In genomic region chr12:132140918-132141841, GRCh38 we compare ENCODE assay signal across 11 cellular contexts.
"Had no signal": no experiment of that assay in that cellular context is flagged by ENCODE, and none has a peak within 500 bp of the region (broad histone marks: within the 10 kb centered on the region; RNA-seq: fewer than 3 reads in every experiment).

No MANE protein-coding gene starts in this region.

- H3K27ac Mint-ChIP-seq: activated naive CD4-positive, alpha-beta T cell treated with anti-CD3 and anti-CD28 coated beads, Interleukin-2, amount 50 U/mL, for 24 hours; neural progenitor cell; stimulated activated effector memory CD8-positive, alpha-beta T cell treated with anti-CD3 and anti-CD28 coated beads, Interleukin-12 subunit alpha, Interleukin-12 subunit beta, amount 100 ng/mL, for 72 hours had no signal

- H3K9me3 Mint-ChIP-seq: activated naive CD4-positive, alpha-beta T cell treated with anti-CD3 and anti-CD28 coated beads, Interleukin-2, amount 50 U/mL, for 24 hours; activated T-cell treated with anti-CD3 and anti-CD28 coated beads, Interleukin-2, amount 50 U/mL, for 24 hours; neural progenitor cell; stimulated activated effector memory CD8-positive, alpha-beta T cell treated with anti-CD3 and anti-CD28 coated beads, Interleukin-12 subunit alpha, Interleukin-12 subunit beta, amount 100 ng/mL, for 72 hours had no signal

- DNase-seq: activated CD4-positive, alpha-beta T cell treated with anti-CD3 and anti-CD28 coated beads for 1 hour; activated CD4-positive, alpha-beta T cell treated with anti-CD3 and anti-CD28 coated beads, Interleukin-2, amount 50 U/mL, for 48 hours; activated T-cell treated with anti-CD3 and anti-CD28 coated beads, Interleukin-2, amount 50 U/mL, for 24 hours; dermis blood vessel endothelial cell; effector memory CD4-positive, alpha-beta T cell; left ventricle myocardium superior; stimulated activated CD4-positive, alpha-beta T cell treated with anti-CD3 and anti-CD28 coated beads, Interleukin-4, amount 100 ng/mL, for 24 hours; stomach had no signal

- H3K27me3 Mint-ChIP-seq: activated naive CD4-positive, alpha-beta T cell treated with anti-CD3 and anti-CD28 coated beads, Interleukin-2, amount 50 U/mL, for 24 hours; activated T-cell treated with anti-CD3 and anti-CD28 coated beads, Interleukin-2, amount 50 U/mL, for 24 hours had no signal
